In the genomic region with DNA sequence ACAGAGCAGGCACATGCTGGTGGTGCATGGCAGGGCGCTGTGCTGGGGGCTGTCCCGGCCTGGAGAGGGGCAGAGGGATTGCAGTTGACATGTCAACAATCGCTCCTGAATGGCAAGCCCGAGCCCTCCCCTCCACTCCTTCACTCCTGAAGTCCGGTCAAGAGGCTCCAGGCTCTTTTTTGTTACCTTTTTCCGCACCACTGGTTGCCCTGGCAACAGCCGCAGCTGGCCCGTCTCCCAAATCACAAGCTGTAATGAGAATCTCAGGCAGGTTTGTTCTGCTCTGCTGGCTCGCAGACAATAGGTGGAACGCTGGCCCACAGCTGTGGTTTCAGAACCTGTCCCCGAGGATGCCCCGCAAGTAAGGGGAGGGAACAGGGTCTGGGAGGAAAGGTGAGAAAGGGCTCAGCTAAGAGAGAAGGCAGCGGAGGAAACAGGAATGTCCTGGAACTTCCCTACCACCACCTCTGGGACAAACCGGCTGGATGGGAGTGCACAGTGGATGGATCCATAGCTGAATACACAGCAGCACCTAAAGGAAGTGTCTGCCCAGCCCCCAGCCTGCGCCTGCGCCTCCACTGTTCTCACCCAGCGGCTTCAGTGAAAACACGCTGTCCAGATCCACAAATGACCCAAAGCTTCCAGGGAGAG, we compare ENCODE assay signal across 8 cellular contexts. TPM values are rescaled to one million over a fixed set of nuclear protein-coding genes. Genes with fewer than 3 reads are reported as not detected.
DNase-seq lines count a peak whose midpoint lies in the region; ATAC-seq and TF ChIP-seq lines count a peak whose summit lies in the region.

No MANE protein-coding gene starts in this region.

- H3K36me3 ChIP-seq in smooth muscle cell (ENCODE audit: low read depth) (no peaks in the 10 kb centered on the region), psoas muscle (ENCODE audit: insufficient read depth in 1 of 2, low read depth in 1 of 2) (no peaks in the 10 kb centered on the region)

- WGBS in smooth muscle cell (ENCODE audit: low lambda C conversion rate): 65% methylated on average over 18 of the region's 18 CpGs
- WGBS in psoas muscle, 3 donors: 48 to 57% (median 48%) methylated on average over 18 of the region's 18 CpGs

- no peak overlapping the region for H2AFZ ChIP-seq in smooth muscle cell (ENCODE audit: low read depth)

- intact Hi-C loops in psoas muscle (cut with DNase I): no loop called here

- DNase-seq in ELF-1 (ENCODE audit: low read depth, low spot score) (peak; percentile 99), NCI-H345 (lab: John Stamatoyannopoulos, UW) (peak; percentile 90), fibroblast of pulmonary artery (ENCODE audit: low read depth) (peak; percentile 29), smooth muscle cell (lab: John Stamatoyannopoulos, UW; ENCODE audit: unreplicated experiment) (no peak), psoas muscle (no peak), activated gamma-delta T cell (lab: John Stamatoyannopoulos, UW) (no peak), AML-193 (lab: John Stamatoyannopoulos, UW) (no peak)

- H3K9me3 ChIP-seq in smooth muscle cell (replicated peaks; ENCODE audit: low read depth) (no peaks in the 10 kb centered on the region), psoas muscle (no peaks in the 10 kb centered on the region)

- H3K9ac ChIP-seq in smooth muscle cell (ENCODE audit: low read depth): peak overlapping the region; percentile 64

- H4K20me1 ChIP-seq in smooth muscle cell (ENCODE audit: low read depth): no peaks in the 10 kb centered on the region

- H3K27ac ChIP-seq in smooth muscle cell (ENCODE audit: low read depth) (peak overlapping the region; percentile 83), psoas muscle (no peak overlapping the region)

- no peaks in the 10 kb centered on the region for H3K79me2 ChIP-seq in smooth muscle cell (ENCODE audit: low read depth)

- no peak for TF ChIP-seq CTCF in fibroblast of pulmonary artery (IDR thresholded peaks at IDR 0.05; ENCODE audit: low read length, missing control alignments)
- TF ChIP-seq CTCF in smooth muscle cell (IDR thresholded peaks at IDR 0.05; ENCODE audit: borderline replicate concordance, insufficient read depth, poor library complexity, severe bottlenecking): no peak
- TF ChIP-seq CTCF in psoas muscle (IDR thresholded peaks at IDR 0.05): no peak

- H3K27me3 ChIP-seq in smooth muscle cell (ENCODE audit: low read depth) (no peaks in the 10 kb centered on the region), psoas muscle (ENCODE audit: insufficient read depth in 3 of 3, low read length in 2 of 3) (no peaks in the 10 kb centered on the region)

- peak; percentile 50 for ATAC-seq in HG02938 (IDR thresholded peaks at IDR 0.05; ENCODE audit: unreplicated experiment)
- no peak for ATAC-seq in psoas muscle

- no peak overlapping the region for H3K4me3 ChIP-seq in fibroblast of pulmonary artery (replicated peaks; ENCODE audit: low read depth, low read length)
- H3K4me3 ChIP-seq in smooth muscle cell: no peak overlapping the region
- H3K4me3 ChIP-seq in psoas muscle: no peak overlapping the region

- H3K4me1 ChIP-seq in smooth muscle cell (ENCODE audit: low read depth) (peaks cover 39% of the 10 kb centered on the region), psoas muscle (peaks cover 2% of the 10 kb centered on the region)

- H3F3A ChIP-seq in smooth muscle cell (ENCODE audit: low read depth): peaks cover 21% of the 10 kb centered on the region

- no peak overlapping the region for H3K4me2 ChIP-seq in smooth muscle cell

RNA-seq across cellular contexts. Expression of a gene that starts 58.9 kb away (rescaled TPM):
- 0.04 and 0.49 TPM in 2 replicates for total RNA-seq in smooth muscle cell
- 0.20 TPM in 1 of 2 replicates, not detected in the other for polyA plus RNA-seq in smooth muscle cell
- not detected for total RNA-seq in psoas muscle
- under 1 TPM in 1 of 3 donors, not detected in 2; 0.03 TPM for polyA plus RNA-seq in psoas muscle

Comparison
In these comparisons a context has a peak if more than half of its experiments do, and no peak if none do; other contexts are left out.
1. DNase-seq: peak in ELF-1 (single experiment), NCI-H345 (single experiment) and fibroblast of pulmonary artery (single experiment); none in smooth muscle cell (single experiment), psoas muscle (0 of 2), activated gamma-delta T cell (single experiment) and AML-193 (0 of 2).